38 cellular contexts compared by ENCODE assay signal in genomic region chr5:156411-157072, GRCh38. TPM values are rescaled to one million over a fixed set of nuclear protein-coding genes. Genes with fewer than 3 reads are reported as not detected.
A peak's percentile ranks its signal among the peaks of the same experiment; 100 is the strongest.
DNase-seq lines count a peak whose midpoint lies in the region; ATAC-seq, FAIRE-seq and TF ChIP-seq lines count a peak whose summit lies in the region.
"Had no signal": no experiment of that assay in that cellular context is flagged by ENCODE, and none has a peak within 500 bp of the region (broad histone marks: within the 10 kb centered on the region; RNA-seq: fewer than 3 reads in every experiment).

No MANE protein-coding gene starts in this region.

- no peaks in the 10 kb centered on the region for H3K27me3 ChIP-seq in uterus
- H3K27me3 ChIP-seq: cardiac muscle cell, upper lobe of left lung had no signal

- H3K36me3 Mint-ChIP-seq in glutamatergic neuron (ENCODE audit: unreplicated experiment) = peaks cover 13% of the 10 kb centered on the region
- H3K36me3 Mint-ChIP-seq in stimulated activated memory B cell treated with anti-CD40 and anti-IgM and Interleukin-4, amounts not matched to agents 10 μg/mL and 1 μg/mL and 100 μg/mL, for 72 hours = no peaks in the 10 kb centered on the region
- H3K36me3 Mint-ChIP-seq in type B pancreatic cell = peaks cover 19% of the 10 kb centered on the region
- H3K36me3 Mint-ChIP-seq: CD4-positive, alpha-beta memory T cell had no signal

- ATAC-seq in stimulated activated memory B cell treated with anti-CD40 and anti-IgM and Interleukin-4, amounts not matched to agents 10 μg/mL and 1 μg/mL and 100 μg/mL, for 72 hours = peak; percentile 7
- ATAC-seq: activated CD8-positive, alpha-beta T cell treated with anti-CD3 and anti-CD28 coated beads, Interleukin-2, amount 10 ng/mL, durations not matched to agents 7 days and 5 days; activated naive CD8-positive, alpha-beta T cell treated with anti-CD3 and anti-CD28 coated beads, Interleukin-2, amount 50 U/mL, for 24 hours; effector memory CD8-positive, alpha-beta T cell; GM12878; sciatic nerve had no signal

- H3K9me3 ChIP-seq in uterus = no peaks in the 10 kb centered on the region
- H3K9me3 ChIP-seq: left ventricle myocardium inferior, prostate gland, SK-N-SH, upper lobe of left lung had no signal

- H3K4me3 Mint-ChIP-seq in glutamatergic neuron (ENCODE audit: unreplicated experiment) (no peak overlapping the region), type B pancreatic cell (no peak overlapping the region)
- H3K4me3 Mint-ChIP-seq in stimulated activated memory B cell treated with anti-CD40 and anti-IgM and Interleukin-4, amounts not matched to agents 10 μg/mL and 1 μg/mL and 100 μg/mL, for 72 hours = no peak overlapping the region
- H3K4me3 Mint-ChIP-seq: activated CD8-positive, alpha-beta T cell treated with anti-CD3 and anti-CD28 coated beads, Interleukin-2, amount 10 ng/mL, durations not matched to agents 7 days and 5 days; activated naive CD8-positive, alpha-beta T cell treated with anti-CD3 and anti-CD28 coated beads, Interleukin-2, amount 50 U/mL, for 24 hours; CD4-positive, alpha-beta memory T cell; effector memory CD8-positive, alpha-beta T cell had no signal

- peak; percentile 26 for DNase-seq in activated CD4-positive, CD25-positive, alpha-beta regulatory T cell treated with anti-CD3 and anti-CD28 coated beads, Interleukin-2, amount 50 U/mL, for 72 hours
- DNase-seq in activated CD4-positive, CD25-positive, alpha-beta regulatory T cell (lab: John Stamatoyannopoulos, UW) = no peak
- peak; percentile 57 for DNase-seq in RCC 7860 (ENCODE audit: low spot score)
- DNase-seq in glutamatergic neuron = peak; percentile 12
- DNase-seq in uterus = no peak
- DNase-seq in stimulated activated CD4-positive, alpha-beta T cell treated with anti-CD3 and anti-CD28 coated beads, Interleukin-2, amount 100 ng/mL, for 24 hours = no peak
- no peak for DNase-seq in type B pancreatic cell (ENCODE audit: extremely low spot score, unreplicated experiment)
- DNase-seq: activated CD4-positive, alpha-beta T cell treated with anti-CD3 and anti-CD28 coated beads for 1 hour; activated naive CD8-positive, alpha-beta T cell treated with anti-CD3 and anti-CD28 coated beads, Interleukin-2, amount 50 U/mL, for 24 hours; activated T-cell treated with anti-CD3 and anti-CD28 coated beads, Interleukin-2, amount 50 U/mL, for 1 hour; CD4-positive, alpha-beta memory T cell; cortex of kidney; effector memory CD8-positive, alpha-beta T cell; erythroblast; GOT3; KG1; left ventricle myocardium inferior; NCI-H1105; NCI-H1930; NCI-H2227 treated with DMSO at 0.1 percent for 48 hours; NCI-H526; OCI-M1; SK-N-SH; stimulated activated CD4-positive, alpha-beta T cell treated with anti-CD3 and anti-CD28 coated beads, Interleukin-4, amount 100 ng/mL, for 4 hours; substantia nigra; upper lobe of left lung had no signal

- no peak overlapping the region for H3K27ac ChIP-seq in uterus
- H3K27ac ChIP-seq: 22Rv1, cardiac muscle cell, HL-60, left ventricle myocardium inferior, prostate gland, upper lobe of left lung had no signal

- peaks cover 3% of the 10 kb centered on the region for H3K9me3 Mint-ChIP-seq in glutamatergic neuron (ENCODE audit: unreplicated experiment)
- H3K9me3 Mint-ChIP-seq in stimulated activated memory B cell treated with anti-CD40 and anti-IgM and Interleukin-4, amounts not matched to agents 10 μg/mL and 1 μg/mL and 100 μg/mL, for 72 hours = no peaks in the 10 kb centered on the region
- no peaks in the 10 kb centered on the region for H3K9me3 Mint-ChIP-seq in type B pancreatic cell
- H3K9me3 Mint-ChIP-seq: activated naive CD8-positive, alpha-beta T cell treated with anti-CD3 and anti-CD28 coated beads, Interleukin-2, amount 50 U/mL, for 24 hours; effector memory CD8-positive, alpha-beta T cell had no signal

- no peaks in the 10 kb centered on the region for H3K36me3 ChIP-seq in uterus
- H3K36me3 ChIP-seq: left ventricle myocardium inferior, prostate gland, upper lobe of left lung had no signal

- no peak overlapping the region for H3K4me3 ChIP-seq in uterus
- H3K4me3 ChIP-seq: cardiac muscle cell, GM12878, left ventricle myocardium inferior, prostate gland, upper lobe of left lung had no signal

- H3K27me3 Mint-ChIP-seq in glutamatergic neuron (ENCODE audit: unreplicated experiment) (peaks cover 5% of the 10 kb centered on the region), type B pancreatic cell (no peaks in the 10 kb centered on the region)
- peaks cover 63% of the 10 kb centered on the region for H3K27me3 Mint-ChIP-seq in stimulated activated memory B cell treated with anti-CD40 and anti-IgM and Interleukin-4, amounts not matched to agents 10 μg/mL and 1 μg/mL and 100 μg/mL, for 72 hours
- H3K27me3 Mint-ChIP-seq: activated naive CD8-positive, alpha-beta T cell treated with anti-CD3 and anti-CD28 coated beads, Interleukin-2, amount 50 U/mL, for 24 hours had no signal

- intact Hi-C loops in uterus (cut with DNase I; ENCODE audit: low total_unique reads) = no loop called here

- no peaks in the 10 kb centered on the region for H3K4me1 ChIP-seq in uterus
- H3K4me1 ChIP-seq: left ventricle myocardium inferior, prostate gland, upper lobe of left lung had no signal

- no peak for TF ChIP-seq POLR2A in uterus (IDR thresholded peaks at IDR 0.05)

- H3K27ac Mint-ChIP-seq in glutamatergic neuron (ENCODE audit: unreplicated experiment) (no peak overlapping the region), type B pancreatic cell (no peak overlapping the region)
- no peak overlapping the region for H3K27ac Mint-ChIP-seq in stimulated activated memory B cell treated with anti-CD40 and anti-IgM and Interleukin-4, amounts not matched to agents 10 μg/mL and 1 μg/mL and 100 μg/mL, for 72 hours
- H3K27ac Mint-ChIP-seq: activated CD8-positive, alpha-beta T cell treated with anti-CD3 and anti-CD28 coated beads, Interleukin-2, amount 10 ng/mL, durations not matched to agents 7 days and 5 days; activated naive CD8-positive, alpha-beta T cell treated with anti-CD3 and anti-CD28 coated beads, Interleukin-2, amount 50 U/mL, for 24 hours; CD4-positive, alpha-beta memory T cell; effector memory CD8-positive, alpha-beta T cell had no signal

- FAIRE-seq in RCC 7860 (lab: Jason Lieb, UNC) = peak; percentile 53
- FAIRE-seq: astrocyte, GM12878, islet of Langerhans had no signal

- H3K4me1 Mint-ChIP-seq in glutamatergic neuron (ENCODE audit: low read depth, unreplicated experiment) (peaks cover 17% of the 10 kb centered on the region), type B pancreatic cell (ENCODE audit: unreplicated experiment) (peaks cover 8% of the 10 kb centered on the region)
- no peaks in the 10 kb centered on the region for H3K4me1 Mint-ChIP-seq in stimulated activated memory B cell treated with anti-CD40 and anti-IgM and Interleukin-4, amounts not matched to agents 10 μg/mL and 1 μg/mL and 100 μg/mL, for 72 hours
- H3K4me1 Mint-ChIP-seq: CD4-positive, alpha-beta memory T cell had no signal

- TF ChIP-seq CTCF in glutamatergic neuron (IDR thresholded peaks at IDR 0.05; ENCODE audit: partially characterized antibody, unreplicated experiment) (no peak), uterus (IDR thresholded peaks at IDR 0.05) (no peak), type B pancreatic cell (conservative IDR thresholded peaks at IDR 0.05) (no peak)

RNA-seq across cellular contexts. Expression of gene LRRC14B, which starts 34.8 kb away (rescaled TPM):
- total RNA-seq in glutamatergic neuron (ENCODE audit: unreplicated experiment) (not detected), uterus (not detected), type B pancreatic cell (ENCODE audit: low replicate concordance) (not detected in 2 replicates)
- total RNA-seq: activated CD8-positive, alpha-beta T cell treated with anti-CD3 and anti-CD28 coated beads, Interleukin-2, amount 10 ng/mL, durations not matched to agents 7 days and 5 days; astrocyte; CD4-positive, alpha-beta memory T cell; MCF 10A; sciatic nerve; T-helper 1 cell treated with Interleukin-12 subunit alpha and Interleukin-12 subunit beta and Interleukin-4 antibody, amounts not matched to agents 30 ng/mL and 1 ng/mL, for 36 hours; upper lobe of left lung had no signal

Comparison
In these comparisons a context has a peak if more than half of its experiments do, and no peak if none do; other contexts are left out.
1. DNase-seq: peak in activated CD4-positive, CD25-positive, alpha-beta regulatory T cell treated with anti-CD3 and anti-CD28 coated beads, Interleukin-2, amount 50 U/mL, for 72 hours (single experiment), RCC 7860 (single experiment) and glutamatergic neuron (single experiment); none in activated CD4-positive, CD25-positive, alpha-beta regulatory T cell (0 of 4), uterus (0 of 2), stimulated activated CD4-positive, alpha-beta T cell treated with anti-CD3 and anti-CD28 coated beads, Interleukin-2, amount 100 ng/mL, for 24 hours (0 of 2) and type B pancreatic cell (single experiment).